8 cellular contexts compared by ENCODE assay signal in genomic region chr20:21125849-21126840, GRCh38. TPM values are rescaled to one million over a fixed set of nuclear protein-coding genes. Genes with fewer than 3 reads are reported as not detected.
DNase-seq lines count a peak whose midpoint lies in the region; ATAC-seq and TF ChIP-seq lines count a peak whose summit lies in the region.

Gene KIZ (plus strand): TSS chr20:21126082. CDS start chr20:21126116, 34 bp downstream.

- peak within 1 kb of the TSS; percentile 88 for H3K4me3 ChIP-seq in BE2C (ENCODE audit: low read depth, low read length)

- peaks cover 4% of the 10 kb centered on the region for H3K36me3 Mint-ChIP-seq in activated CD4-positive, alpha-beta T cell treated with anti-CD3 and anti-CD28 coated beads for 36 hours (ENCODE audit: low read depth)

- H3K4me1 Mint-ChIP-seq in activated CD4-positive, alpha-beta T cell treated with anti-CD3 and anti-CD28 coated beads for 36 hours, result peaks cover 18% of the 10 kb centered on the region

- no peaks in the 10 kb centered on the region for H3K27me3 Mint-ChIP-seq in activated CD4-positive, alpha-beta T cell treated with anti-CD3 and anti-CD28 coated beads for 36 hours

- no peaks in the 10 kb centered on the region for H3K9me3 ChIP-seq in BE2C

- peak within 1 kb of the TSS; percentile 86 for H3K27ac Mint-ChIP-seq in activated CD4-positive, alpha-beta T cell treated with anti-CD3 and anti-CD28 coated beads for 36 hours

- no peaks in the 10 kb centered on the region for H3K27me3 ChIP-seq in BE2C

- TF ChIP-seq CTCF in BE2C (IDR thresholded peaks at IDR 0.05; ENCODE audit: low read depth, low read length), result peak; percentile 31

- H3K27ac ChIP-seq in cingulate gyrus (ENCODE audit: low read depth, low read length), result peak within 1 kb of the TSS; percentile 84

- no peaks in the 10 kb centered on the region; the same call in 1 of the 2 replicates for H3K4me1 ChIP-seq in BE2C

- CTCF ChIA-PET in activated CD4-positive, alpha-beta T cell treated with anti-CD3 and anti-CD28 coated beads for 36 hours (lab: Charles Lee), result interaction anchor here (0.5 to 2.2 kb wide), 8 partner anchors 20 to 1391 kb away, joined by 3 to 8 read pairs (median 4); partner anchors contain the start of gene LINC00237

- POLR2A ChIA-PET in activated CD4-positive, alpha-beta T cell treated with anti-CD3 and anti-CD28 coated beads for 36 hours (lab: Charles Lee), result interaction anchor here (0.7 kb wide), 2 partner anchors 9 to 26 kb away, joined by 3 read pairs; no protein-coding TSS in a partner anchor

- no peaks in the 10 kb centered on the region for H3K9me3 Mint-ChIP-seq in activated CD4-positive, alpha-beta T cell treated with anti-CD3 and anti-CD28 coated beads for 36 hours (ENCODE audit: low read depth)

- ATAC-seq in HG03442 (IDR thresholded peaks at IDR 0.05; ENCODE audit: unreplicated experiment), result peak; percentile 96
- ATAC-seq in activated CD4-positive, alpha-beta T cell treated with anti-CD3 and anti-CD28 coated beads for 36 hours, result peak; percentile 97

- intact Hi-C loops in activated CD4-positive, alpha-beta T cell treated with anti-CD3 and anti-CD28 coated beads for 36 hours (cut with DNase I, micrococcal nuclease), result loop anchor here (1.0 to 5.0 kb wide), 7 partner anchors 25 to 1074 kb away; partner anchors contain the start of genes XRN2 (in 2 of the 2), CFAP61 (in 1 of the 2), CRNKL1 (in 1 of the 2) and RALGAPA2 (in 1 of the 2)

- no peaks in the 10 kb centered on the region for H3K36me3 ChIP-seq in BE2C

- peak within 1 kb of the TSS; percentile 95 for H3K4me3 Mint-ChIP-seq in activated CD4-positive, alpha-beta T cell treated with anti-CD3 and anti-CD28 coated beads for 36 hours

- DNase-seq in BE2C (peak; percentile 99), GM19238 (ENCODE audit: insufficient read length, low spot score) (peak; percentile 88), NCI-H510A treated with DMSO at 0.1 percent for 48 hours (lab: John Stamatoyannopoulos, UW) (peak; percentile 97), left kidney (ENCODE audit: low read depth, low spot score) (peak; percentile 98)
- DNase-seq in activated CD4-positive, alpha-beta T cell treated with anti-CD3 and anti-CD28 coated beads for 36 hours, result peak; percentile 99
- peak; percentile 98 for DNase-seq in stimulated activated CD4-positive, alpha-beta T cell treated with anti-CD3 and anti-CD28 coated beads, Interleukin-2, amount 100 ng/mL, for 24 hours

RNA-seq across cellular contexts. Expression of gene KIZ, which starts in this region (rescaled TPM):
- 15.3 TPM for polyA plus RNA-seq in BE2C (2012; ENCODE audit: insufficient read depth, insufficient read length, low read depth)
- total RNA-seq in activated CD4-positive, alpha-beta T cell treated with anti-CD3 and anti-CD28 coated beads for 36 hours, result 10 to 100 TPM; 13.2 to 15.2 TPM

Comparison
In these comparisons a context has a peak if more than half of its experiments do, and no peak if none do; other contexts are left out.
1. Peak in every context shown above with its lines: DNase-seq, ATAC-seq, H3K4me3 ChIP-seq and H3K27ac ChIP-seq.